34 cellular contexts compared by ENCODE assay signal in the genomic region with DNA sequence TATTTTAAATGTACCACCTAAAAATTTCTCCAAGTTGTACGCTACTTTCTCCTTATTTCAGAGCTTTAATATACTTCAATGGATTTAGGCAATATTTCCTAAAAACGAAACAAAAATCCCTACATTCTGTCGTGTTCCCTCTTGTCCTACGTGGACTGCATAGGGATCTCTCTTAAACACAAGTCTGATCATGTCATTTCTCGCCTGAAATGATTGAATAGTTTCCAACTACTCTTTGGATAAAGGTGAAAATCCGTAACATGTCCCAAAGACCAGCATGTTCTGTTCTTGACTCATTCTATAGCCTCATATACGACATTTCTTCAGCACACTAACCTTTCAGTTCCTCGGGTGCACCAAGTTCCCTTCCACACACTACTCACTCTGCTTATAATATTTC.
"Had no signal": no experiment of that assay in that cellular context is flagged by ENCODE, and none has a peak within 500 bp of the region (broad histone marks: within the 10 kb centered on the region; RNA-seq: fewer than 3 reads in every experiment).

No MANE protein-coding gene starts in this region.

- H3K27ac ChIP-seq: gastroesophageal sphincter, hepatocyte, pancreas, prostate gland, thyroid gland, upper lobe of left lung, vagina had no signal

- H3K27ac Mint-ChIP-seq: activated CD4-positive, alpha-beta memory T cell treated with anti-CD3 and anti-CD28 coated beads, Interleukin-2, amount 10 ng/mL, durations not matched to agents 7 days and 5 days; activated CD4-positive, alpha-beta T cell treated with anti-CD3 and anti-CD28 coated beads, Interleukin-2, amount 10 ng/mL, durations not matched to agents 7 days and 5 days; activated T-helper 17 cell treated with anti-CD3 and anti-CD28 coated beads, Interleukin-2, amount 50 U/mL, for 72 hours; nephron; stimulated activated memory B cell treated with anti-CD40 and anti-IgM and Interleukin-4, amounts not matched to agents 10 μg/mL and 1 μg/mL and 100 μg/mL, for 72 hours; stimulated activated naive CD8-positive, alpha-beta T cell treated with anti-CD3 and anti-CD28 coated beads, Interleukin-15, amount 100 ng/mL, for 72 hours; WTC11 had no signal

- H2AFZ ChIP-seq: hepatocyte had no signal

- H3K36me3 ChIP-seq: gastroesophageal sphincter, pancreas, prostate gland, thyroid gland, upper lobe of left lung, vagina had no signal

- H3K4me1 ChIP-seq: prostate gland, thyroid gland, upper lobe of left lung, vagina had no signal

- H3K4me3 ChIP-seq: gastroesophageal sphincter, hepatocyte, pancreas, prostate gland, smooth muscle cell, thyroid gland, upper lobe of left lung, vagina had no signal

- DNase-seq: activated CD4-positive, alpha-beta memory T cell treated with anti-CD3 and anti-CD28 coated beads, Interleukin-2, amount 10 ng/mL, durations not matched to agents 7 days and 5 days; activated CD4-positive, alpha-beta T cell treated with anti-CD3 and anti-CD28 coated beads for 1 hour; activated CD4-positive, alpha-beta T cell treated with anti-CD3 and anti-CD28 coated beads, Interleukin-2, amount 10 ng/mL, durations not matched to agents 7 days and 5 days; activated gamma-delta T cell treated with Interleukin-2 at 50 U/mL for 16 hours; activated naive CD4-positive, alpha-beta T cell treated with anti-CD3 and anti-CD28 coated beads, Interleukin-2, amount 50 U/mL, for 16 hours; activated T-cell treated with anti-CD3 and anti-CD28 coated beads, Interleukin-2, amount 50 U/mL, for 4 hours; amniotic stem cell; dermis blood vessel endothelial cell; effector CD8-positive, alpha-beta T cell; erythroblast; islet precursor cell; left cardiac atrium; left ventricle myocardium superior; pancreas; stimulated activated CD4-positive, alpha-beta T cell treated with anti-CD3 and anti-CD28 coated beads, Interleukin-1b, Interleukin-23, amount 100 ng/mL, for 48 hours; stimulated activated CD4-positive, alpha-beta T cell treated with anti-CD3 and anti-CD28 coated beads, Interleukin-4, amount 100 ng/mL, for 4 hours; stimulated activated CD8-positive, alpha-beta memory T cell treated with anti-CD3 and anti-CD28 coated beads, Interleukin-4, amount 100 ng/mL, for 48 hours; stimulated activated naive CD8-positive, alpha-beta T cell treated with anti-CD3 and anti-CD28 coated beads, Interleukin-15, amount 100 ng/mL, for 72 hours; substantia nigra; T-helper 2 cell; thyroid gland; upper lobe of left lung had no signal

- H3K36me3 Mint-ChIP-seq: WTC11 had no signal

- H3K4me1 Mint-ChIP-seq: activated CD4-positive, alpha-beta memory T cell treated with anti-CD3 and anti-CD28 coated beads, Interleukin-2, amount 10 ng/mL, durations not matched to agents 7 days and 5 days; activated CD4-positive, alpha-beta T cell treated with anti-CD3 and anti-CD28 coated beads, Interleukin-2, amount 10 ng/mL, durations not matched to agents 7 days and 5 days; activated T-helper 17 cell treated with anti-CD3 and anti-CD28 coated beads, Interleukin-2, amount 50 U/mL, for 72 hours; central memory CD8-positive, alpha-beta T cell; stimulated activated memory B cell treated with anti-CD40 and anti-IgM and Interleukin-4, amounts not matched to agents 10 μg/mL and 1 μg/mL and 100 μg/mL, for 72 hours; stimulated activated naive CD8-positive, alpha-beta T cell treated with anti-CD3 and anti-CD28 coated beads, Interleukin-15, amount 100 ng/mL, for 72 hours had no signal

- H3K9me3 Mint-ChIP-seq: activated T-helper 17 cell treated with anti-CD3 and anti-CD28 coated beads, Interleukin-2, amount 50 U/mL, for 72 hours; central memory CD8-positive, alpha-beta T cell had no signal

- H3K4me3 Mint-ChIP-seq: activated CD4-positive, alpha-beta memory T cell treated with anti-CD3 and anti-CD28 coated beads, Interleukin-2, amount 10 ng/mL, durations not matched to agents 7 days and 5 days; activated CD4-positive, alpha-beta T cell treated with anti-CD3 and anti-CD28 coated beads, Interleukin-2, amount 10 ng/mL, durations not matched to agents 7 days and 5 days; activated T-cell treated with anti-CD3 and anti-CD28 coated beads, Interleukin-2, amount 50 U/mL, for 4 hours; activated T-helper 17 cell treated with anti-CD3 and anti-CD28 coated beads, Interleukin-2, amount 50 U/mL, for 72 hours; central memory CD8-positive, alpha-beta T cell; nephron; stimulated activated memory B cell treated with anti-CD40 and anti-IgM and Interleukin-4, amounts not matched to agents 10 μg/mL and 1 μg/mL and 100 μg/mL, for 72 hours; stimulated activated naive CD8-positive, alpha-beta T cell treated with anti-CD3 and anti-CD28 coated beads, Interleukin-15, amount 100 ng/mL, for 72 hours; WTC11 had no signal

- FAIRE-seq: colon, endometrium had no signal

- H3K27me3 Mint-ChIP-seq: activated CD4-positive, alpha-beta T cell treated with anti-CD3 and anti-CD28 coated beads, Interleukin-2, amount 10 ng/mL, durations not matched to agents 7 days and 5 days; activated T-helper 17 cell treated with anti-CD3 and anti-CD28 coated beads, Interleukin-2, amount 50 U/mL, for 72 hours; stimulated activated memory B cell treated with anti-CD40 and anti-IgM and Interleukin-4, amounts not matched to agents 10 μg/mL and 1 μg/mL and 100 μg/mL, for 72 hours; stimulated activated naive CD8-positive, alpha-beta T cell treated with anti-CD3 and anti-CD28 coated beads, Interleukin-15, amount 100 ng/mL, for 72 hours had no signal

- H3K4me2 ChIP-seq: hepatocyte, smooth muscle cell had no signal

- H3K27me3 ChIP-seq: hepatocyte, pancreas, thyroid gland, upper lobe of left lung, vagina had no signal

- H3K9me3 ChIP-seq: gastroesophageal sphincter, pancreas, prostate gland, thyroid gland, upper lobe of left lung, vagina had no signal

- ATAC-seq: activated T-cell treated with anti-CD3 and anti-CD28 coated beads, Interleukin-2, amount 50 U/mL, for 4 hours; activated T-helper 17 cell treated with anti-CD3 and anti-CD28 coated beads, Interleukin-2, amount 50 U/mL, for 72 hours; gastroesophageal sphincter; left cardiac atrium; left ventricle myocardium superior; pancreas; stimulated activated memory B cell treated with anti-CD40 and anti-IgM and Interleukin-4, amounts not matched to agents 10 μg/mL and 1 μg/mL and 100 μg/mL, for 72 hours; stimulated activated naive CD8-positive, alpha-beta T cell treated with anti-CD3 and anti-CD28 coated beads, Interleukin-15, amount 100 ng/mL, for 72 hours; WTC11 had no signal

- H3K79me2 ChIP-seq: hepatocyte had no signal
